Comparison of ENCODE assay signal across 22 cellular contexts in the genomic region with DNA sequence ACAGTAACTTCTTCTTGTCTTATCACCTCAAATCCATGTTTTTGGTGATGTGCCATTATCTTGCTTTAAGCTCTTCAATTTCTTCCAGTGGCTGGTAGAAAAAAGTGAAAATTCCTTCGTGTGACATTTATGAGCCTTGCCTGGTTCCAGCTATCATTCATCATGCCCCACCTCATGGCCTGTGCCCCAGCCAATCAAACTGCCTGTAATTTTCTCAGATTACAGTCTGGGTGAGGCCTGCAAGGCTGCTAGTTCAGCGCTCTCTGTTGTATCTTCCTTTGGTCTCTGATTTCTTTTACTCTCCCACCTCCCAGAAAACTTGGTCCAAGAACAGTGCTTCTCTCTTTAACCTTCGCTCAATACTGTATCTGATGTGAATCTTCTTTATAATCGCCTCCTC.
A peak's percentile ranks its signal among the peaks of the same experiment; 100 is the strongest.
DNase-seq lines count a peak whose midpoint lies in the region; ATAC-seq, FAIRE-seq and TF ChIP-seq lines count a peak whose summit lies in the region.
"Had no signal": no experiment of that assay in that cellular context is flagged by ENCODE, and none has a peak within 500 bp of the region (broad histone marks: within the 10 kb centered on the region; RNA-seq: fewer than 3 reads in every experiment).

No MANE protein-coding gene starts in this region.

- H3K36me3 ChIP-seq in H1 (ENCODE audit: control insufficient read depth in 2 of 4, insufficient read depth in 4 of 4, low read length in 3 of 4) (no peaks in the 10 kb centered on the region; a peak in 1 of 8 replicates), smooth muscle cell (ENCODE audit: low read depth) (no peaks in the 10 kb centered on the region)
- H3K36me3 ChIP-seq: BLaER1, MG63, SJCRH30 had no signal

- H3K27me3 Mint-ChIP-seq in HFFc6 (ENCODE audit: insufficient read depth) = no peaks in the 10 kb centered on the region
- H3K27me3 Mint-ChIP-seq: CD4-positive, CD25-positive, alpha-beta regulatory T cell had no signal

- H3K79me2 ChIP-seq in H1 (ENCODE audit: control insufficient read depth in 1 of 2, insufficient read depth in 2 of 2, low read length in 2 of 2) (no peaks in the 10 kb centered on the region), smooth muscle cell (ENCODE audit: low read depth) (no peaks in the 10 kb centered on the region)

- H3K9ac ChIP-seq in H1 (replicated peaks in 1 of 4; ENCODE audit: extremely low read depth in 1 of 4, low read depth in 3 of 4, low read length in 3 of 4) (no peak overlapping the region), smooth muscle cell (ENCODE audit: low read depth) (no peak overlapping the region)
- H3K9ac ChIP-seq: BLaER1 had no signal

- no peak overlapping the region for H2BK15ac ChIP-seq in H1 (ENCODE audit: low read length)

- ATAC-seq in GM21515 (IDR thresholded peaks at IDR 0.05; ENCODE audit: unreplicated experiment) = no peak
- ATAC-seq: PC-3, Right ventricle myocardium inferior had no signal

- H3K4me3 Mint-ChIP-seq in HFFc6 = peak overlapping the region; percentile 15; the same call in 1 of the 2 replicates
- H3K4me3 Mint-ChIP-seq: CD4-positive, CD25-positive, alpha-beta regulatory T cell had no signal

- H3K36me3 Mint-ChIP-seq in HFFc6 (ENCODE audit: low read depth) = no peaks in the 10 kb centered on the region; the same call in 1 of the 2 replicates
- H3K36me3 Mint-ChIP-seq: CD4-positive, CD25-positive, alpha-beta regulatory T cell had no signal

- peaks cover 3% of the 10 kb centered on the region; the same call in 1 of the 2 replicates for H3K23me2 ChIP-seq in H1 (ENCODE audit: low read depth, low read length)

- H3K27me3 ChIP-seq in H1 (replicated peaks in 1 of 4; ENCODE audit: control insufficient read depth in 3 of 4, extremely low read depth in 1 of 4, insufficient read depth in 3 of 4, low read length in 3 of 4) (no peaks in the 10 kb centered on the region), smooth muscle cell (ENCODE audit: low read depth) (no peaks in the 10 kb centered on the region)
- H3K27me3 ChIP-seq: BLaER1, MG63, SJCRH30 had no signal

- TF ChIP-seq CTCF in HFFc6 (IDR thresholded peaks at IDR 0.05) (no peak), H1 (IDR thresholded peaks at IDR 0.05; ENCODE audit: control extremely low read depth in 1 of 3, insufficient read depth in 1 of 3, low read depth in 1 of 3, low read length in 3 of 3) (no peak), smooth muscle cell (IDR thresholded peaks at IDR 0.05; ENCODE audit: borderline replicate concordance, insufficient read depth, poor library complexity, severe bottlenecking) (no peak), GM10248 (IDR thresholded peaks at IDR 0.05; ENCODE audit: control extremely low read depth, extremely low read depth, low read depth, missing control alignments) (no peak)

- peak overlapping the region; percentile 24; the same call in 1 of the 2 replicates for H2BK5ac ChIP-seq in H1 (ENCODE audit: low read depth, low read length)

- H3F3A ChIP-seq in smooth muscle cell (ENCODE audit: low read depth) = no peaks in the 10 kb centered on the region

- no peak overlapping the region for H2BK120ac ChIP-seq in H1 (replicated peaks; ENCODE audit: low read depth, low read length)

- H2AK5ac ChIP-seq in H1 (ENCODE audit: low read depth, low read length) = 0 out of 2 replicates have a peak overlapping the region, but pooled peaks have one; percentile 8

- peaks cover 2 to 15% (median 11%) of the 10 kb centered on the region in 4 experiments; a peak in 6 of 7 replicates for H3K4me1 ChIP-seq in H1 (replicated peaks in 1 of 4; ENCODE audit: control insufficient read depth in 3 of 4, insufficient read depth in 4 of 4, low read length in 3 of 4)
- H3K4me1 ChIP-seq in smooth muscle cell (ENCODE audit: low read depth) = peaks cover 9% of the 10 kb centered on the region

- no peak overlapping the region for H3K14ac ChIP-seq in H1 (ENCODE audit: insufficient read length)

- peak overlapping the region; percentile 80; the same call in 1 of the 2 replicates for H3K18ac ChIP-seq in H1 (ENCODE audit: extremely low read depth, low read length)

- peak overlapping the region; percentile 69; the same call in 1 of the 2 replicates for H2BK20ac ChIP-seq in H1 (ENCODE audit: low read length)

- H3K56ac ChIP-seq in H1 (replicated peaks; ENCODE audit: insufficient read length, low read depth, low read length) = no peak overlapping the region

- H3K23ac ChIP-seq in H1 (ENCODE audit: insufficient read length) = no peak overlapping the region

- peak; percentile 28 for FAIRE-seq in H1 (lab: Jason Lieb, UNC)
- FAIRE-seq: A204.1 had no signal

- no peaks in the 10 kb centered on the region; the same call in 1 of the 2 replicates for H3K79me1 ChIP-seq in H1 (ENCODE audit: low read depth, low read length)

- TF ChIP-seq RAD21 in H1 (IDR thresholded peaks at IDR 0.05 in 1 of 2, conservative IDR thresholded peaks at IDR 0.05 in 1 of 2; ENCODE audit: low read depth in 2 of 2, low read length in 2 of 2) = no peak

- peak overlapping the region; percentile 78 for H3K4ac ChIP-seq in H1 (replicated peaks; ENCODE audit: insufficient read length, low read depth, low read length)

- H4K20me1 ChIP-seq in H1 (replicated peaks in 1 of 2; ENCODE audit: control insufficient read depth in 1 of 2, insufficient read depth in 2 of 2, low read length in 2 of 2) = no peaks in the 10 kb centered on the region
- no peaks in the 10 kb centered on the region for H4K20me1 ChIP-seq in smooth muscle cell (ENCODE audit: low read depth)
- H4K20me1 ChIP-seq: BLaER1 had no signal

- peaks cover 8% of the 10 kb centered on the region for H3K9me3 Mint-ChIP-seq in HFFc6

- no peak overlapping the region for H4K5ac ChIP-seq in H1 (ENCODE audit: insufficient read length, low read depth, low read length)

- H3K27ac ChIP-seq in H1 (ENCODE audit: low read depth, low read length) = no peak overlapping the region
- H3K27ac ChIP-seq in smooth muscle cell (ENCODE audit: low read depth) = no peak overlapping the region
- H3K27ac ChIP-seq: BLaER1, SJCRH30 had no signal

- POLR2A ChIA-PET in H1 (lab: Charles Lee; ENCODE audit: partially characterized antibody) (interaction anchor here (2.7 kb wide), 1 partner anchor 10 kb away, joined by 14 read pairs; no protein-coding TSS in a partner anchor), GM10248 (lab: Yijun Ruan, JAX) (no interaction called here)

- H3K9me3 ChIP-seq in H1 (ENCODE audit: insufficient read depth in 2 of 2, low read depth in 1 of 2, low read length in 1 of 2) (no peaks in the 10 kb centered on the region; a peak in 1 of 4 replicates), smooth muscle cell (replicated peaks; ENCODE audit: low read depth) (no peaks in the 10 kb centered on the region)
- H3K9me3 ChIP-seq: MG63, SJCRH30 had no signal

- peaks cover 21% of the 10 kb centered on the region; the same call in 1 of the 2 replicates for H3K4me1 Mint-ChIP-seq in HFFc6 (ENCODE audit: low read depth)
- H3K4me1 Mint-ChIP-seq: CD4-positive, CD25-positive, alpha-beta regulatory T cell had no signal

- H3K27ac Mint-ChIP-seq in HFFc6 = peak overlapping the region; percentile 14; the same call in 1 of the 2 replicates
- H3K27ac Mint-ChIP-seq: CD4-positive, CD25-positive, alpha-beta regulatory T cell had no signal

- H4K8ac ChIP-seq in H1 (ENCODE audit: extremely low read depth, insufficient read depth, low read length) = no peak overlapping the region; the same call in 1 of the 2 replicates

- H3K4me2 ChIP-seq in H1 (ENCODE audit: insufficient read depth in 1 of 2, low read depth in 2 of 2, low read length in 2 of 2) = no peak overlapping the region
- H3K4me2 ChIP-seq in smooth muscle cell = peak overlapping the region; percentile 31
- H3K4me2 ChIP-seq: BLaER1 had no signal

- H2AFZ ChIP-seq in H1 (ENCODE audit: low read length) (no peak overlapping the region), smooth muscle cell (ENCODE audit: low read depth) (peak overlapping the region; percentile 39)

- 0 out of 2 replicates have a peak overlapping the region, but pooled peaks have one; percentile 27 for H2BK12ac ChIP-seq in H1 (ENCODE audit: low read depth, low read length)

- H4K91ac ChIP-seq in H1 (replicated peaks; ENCODE audit: insufficient read length, low read length) = peak overlapping the region; percentile 65

- CTCF ChIA-PET in H1 (lab: Charles Lee; ENCODE audit: partially characterized antibody) = interaction anchor here (1.2 to 6.8 kb wide), 4 partner anchors 9 to 275 kb away, joined by 3 to 38 read pairs (median 11); no protein-coding TSS in a partner anchor
- CTCF ChIA-PET in GM10248 (lab: Yijun Ruan, JAX) = interaction anchor here (3.5 kb wide), 1 partner anchor 10 kb away, joined by 18 read pairs; no protein-coding TSS in a partner anchor

- DNase-seq in HFFc6 (no peak), H1 (ENCODE audit: low read depth in 1 of 2, low spot score in 2 of 2) (no peak), left kidney (ENCODE audit: low read depth, low spot score) (peak; percentile 79), smooth muscle cell (lab: John Stamatoyannopoulos, UW; ENCODE audit: unreplicated experiment) (no peak), DMS 273 treated with DMSO at 0.1 percent for 48 hours (lab: John Stamatoyannopoulos, UW) (no peak), GM10248 (ENCODE audit: extremely low spot score) (no peak), NCI-H128 (lab: John Stamatoyannopoulos, UW; ENCODE audit: unreplicated experiment) (no peak)
- DNase-seq: CD4-positive, CD25-positive, alpha-beta regulatory T cell; GOT3; KG1; MG63; NCI-H1105 treated with DMSO at 0.1 percent for 48 hours; NCI-H2029; NCI-H446; NCI-H524 treated with DMSO at 0.1 percent for 48 hours; NCI-H774; PC-3; SJCRH30 had no signal

- WGBS in H1 (ENCODE audit: extremely low coverage in 1 of 2, insufficient coverage in 1 of 2, insufficient read length in 1 of 2, insufficient replicate concordance in 2 of 2, low coverage in 1 of 2, low lambda C conversion rate in 2 of 2, missing lambda C conversion rate in 1 of 2), 2 experiments = 74% methylated on average over 4 of the region's 4 CpGs; no CpG with 5 or more reads in 1 of the 2 experiments
- 51% methylated on average over 4 of the region's 4 CpGs for WGBS in smooth muscle cell (ENCODE audit: low lambda C conversion rate)

- no peak for TF ChIP-seq POLR2A in H1 (IDR thresholded peaks at IDR 0.05; ENCODE audit: control extremely low read depth in 1 of 2, low read depth in 2 of 2, low read length in 2 of 2)

- no peak for TF ChIP-seq EP300 in H1 (IDR thresholded peaks at IDR 0.05; ENCODE audit: borderline replicate concordance in 1 of 2, low read depth in 2 of 2, low read length in 2 of 2)

- H3K4me3 ChIP-seq in H1 (ENCODE audit: extremely low read depth in 1 of 4, insufficient read depth in 2 of 4, low read depth in 3 of 4, low read length in 4 of 4) (no peak overlapping the region), smooth muscle cell (no peak overlapping the region)
- H3K4me3 ChIP-seq: BLaER1, MG63, SJCRH30 had no signal

TF ChIP-seq in H1, 55 proteins besides CTCF, POLR2A, EP300 and RAD21 (continues in another document):
- no peak for TF ChIP-seq TAF7 (optimal IDR thresholded peaks at IDR 0.05; ENCODE audit: borderline replicate concordance, low read depth, low read length)
- TF ChIP-seq JUN (IDR thresholded peaks at IDR 0.05; ENCODE audit: low read depth, low read length) = no peak
- no peak for TF ChIP-seq SAP30 (IDR thresholded peaks at IDR 0.05; ENCODE audit: insufficient read depth, insufficient replicate concordance, low read length)
- no peak for TF ChIP-seq RFX5 (IDR thresholded peaks at IDR 0.05; ENCODE audit: borderline replicate concordance, low read depth, low read length)
